In the genomic region with DNA sequence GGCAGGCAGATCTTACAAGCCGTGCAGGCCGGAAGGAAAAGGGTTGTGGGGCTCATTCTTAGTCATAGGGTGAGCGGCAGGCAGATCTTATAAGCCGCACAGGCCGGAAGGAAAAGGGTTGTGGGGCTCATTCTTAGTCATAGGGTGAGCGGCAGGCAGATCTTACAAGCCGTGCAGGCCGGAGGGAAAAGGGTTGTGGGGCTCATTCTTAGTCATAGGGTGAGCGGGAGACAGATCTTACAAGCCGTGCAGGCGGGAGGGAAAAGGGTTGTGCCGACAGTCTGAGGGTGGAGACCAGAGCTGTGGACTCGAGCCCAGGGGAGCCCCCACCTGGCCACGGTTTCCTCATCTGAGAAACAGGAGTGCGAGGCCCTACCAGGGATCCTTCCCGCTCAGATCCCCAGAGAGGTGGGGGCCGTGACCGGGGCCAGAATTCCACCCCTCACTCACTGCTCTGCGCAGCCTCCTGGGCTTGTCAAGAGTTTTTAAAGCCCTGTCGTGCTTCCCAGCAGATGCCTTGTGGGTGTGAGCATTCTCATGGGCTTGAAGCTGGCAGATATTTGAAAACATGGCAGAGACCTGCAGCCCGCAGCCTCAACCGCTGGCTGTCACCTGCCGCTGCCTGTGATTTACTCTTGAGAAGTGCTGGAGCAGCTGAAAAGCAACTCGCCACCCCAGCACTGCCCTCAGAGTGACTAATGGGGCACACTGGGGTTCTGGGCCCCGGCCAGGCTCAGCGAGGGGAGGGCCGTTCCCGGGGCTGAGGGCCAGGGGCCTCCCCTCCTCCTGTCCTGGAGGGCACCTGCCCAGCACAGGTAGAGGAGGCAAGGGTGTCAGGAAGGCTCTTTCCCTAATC, we compare ENCODE assay signal across 1 cellular context.
TF ChIP-seq lines count a peak whose summit lies in the region.

No MANE protein-coding gene starts in this region.

TF ChIP-seq in HCT116, 20 proteins besides CTCF, POLR2A, EP300 and RAD21 (continued from another document):
- TF ChIP-seq, protein P1, sequence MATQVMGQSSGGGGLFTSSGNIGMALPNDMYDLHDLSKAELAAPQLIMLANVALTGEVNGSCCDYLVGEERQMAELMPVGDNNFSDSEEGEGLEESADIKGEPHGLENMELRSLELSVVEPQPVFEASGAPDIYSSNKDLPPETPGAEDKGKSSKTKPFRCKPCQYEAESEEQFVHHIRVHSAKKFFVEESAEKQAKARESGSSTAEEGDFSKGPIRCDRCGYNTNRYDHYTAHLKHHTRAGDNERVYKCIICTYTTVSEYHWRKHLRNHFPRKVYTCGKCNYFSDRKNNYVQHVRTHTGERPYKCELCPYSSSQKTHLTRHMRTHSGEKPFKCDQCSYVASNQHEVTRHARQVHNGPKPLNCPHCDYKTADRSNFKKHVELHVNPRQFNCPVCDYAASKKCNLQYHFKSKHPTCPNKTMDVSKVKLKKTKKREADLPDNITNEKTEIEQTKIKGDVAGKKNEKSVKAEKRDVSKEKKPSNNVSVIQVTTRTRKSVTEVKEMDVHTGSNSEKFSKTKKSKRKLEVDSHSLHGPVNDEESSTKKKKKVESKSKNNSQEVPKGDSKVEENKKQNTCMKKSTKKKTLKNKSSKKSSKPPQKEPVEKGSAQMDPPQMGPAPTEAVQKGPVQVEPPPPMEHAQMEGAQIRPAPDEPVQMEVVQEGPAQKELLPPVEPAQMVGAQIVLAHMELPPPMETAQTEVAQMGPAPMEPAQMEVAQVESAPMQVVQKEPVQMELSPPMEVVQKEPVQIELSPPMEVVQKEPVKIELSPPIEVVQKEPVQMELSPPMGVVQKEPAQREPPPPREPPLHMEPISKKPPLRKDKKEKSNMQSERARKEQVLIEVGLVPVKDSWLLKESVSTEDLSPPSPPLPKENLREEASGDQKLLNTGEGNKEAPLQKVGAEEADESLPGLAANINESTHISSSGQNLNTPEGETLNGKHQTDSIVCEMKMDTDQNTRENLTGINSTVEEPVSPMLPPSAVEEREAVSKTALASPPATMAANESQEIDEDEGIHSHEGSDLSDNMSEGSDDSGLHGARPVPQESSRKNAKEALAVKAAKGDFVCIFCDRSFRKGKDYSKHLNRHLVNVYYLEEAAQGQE (IDR thresholded peaks at IDR 0.05; ENCODE audit: low read depth), result no peak
- TF ChIP-seq SRF (IDR thresholded peaks at IDR 0.05; ENCODE audit: low read depth) (no peak), ZNF274 (IDR thresholded peaks at IDR 0.05; ENCODE audit: low read depth, low read length) (no peak), JUND (IDR thresholded peaks at IDR 0.05) (no peak), FOSL1 (IDR thresholded peaks at IDR 0.05; ENCODE audit: low read depth) (no peak)
- TF ChIP-seq, protein P2, sequence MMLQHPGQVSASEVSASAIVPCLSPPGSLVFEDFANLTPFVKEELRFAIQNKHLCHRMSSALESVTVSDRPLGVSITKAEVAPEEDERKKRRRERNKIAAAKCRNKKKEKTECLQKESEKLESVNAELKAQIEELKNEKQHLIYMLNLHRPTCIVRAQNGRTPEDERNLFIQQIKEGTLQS (IDR thresholded peaks at IDR 0.05), result no peak
- TF ChIP-seq, protein P3, sequence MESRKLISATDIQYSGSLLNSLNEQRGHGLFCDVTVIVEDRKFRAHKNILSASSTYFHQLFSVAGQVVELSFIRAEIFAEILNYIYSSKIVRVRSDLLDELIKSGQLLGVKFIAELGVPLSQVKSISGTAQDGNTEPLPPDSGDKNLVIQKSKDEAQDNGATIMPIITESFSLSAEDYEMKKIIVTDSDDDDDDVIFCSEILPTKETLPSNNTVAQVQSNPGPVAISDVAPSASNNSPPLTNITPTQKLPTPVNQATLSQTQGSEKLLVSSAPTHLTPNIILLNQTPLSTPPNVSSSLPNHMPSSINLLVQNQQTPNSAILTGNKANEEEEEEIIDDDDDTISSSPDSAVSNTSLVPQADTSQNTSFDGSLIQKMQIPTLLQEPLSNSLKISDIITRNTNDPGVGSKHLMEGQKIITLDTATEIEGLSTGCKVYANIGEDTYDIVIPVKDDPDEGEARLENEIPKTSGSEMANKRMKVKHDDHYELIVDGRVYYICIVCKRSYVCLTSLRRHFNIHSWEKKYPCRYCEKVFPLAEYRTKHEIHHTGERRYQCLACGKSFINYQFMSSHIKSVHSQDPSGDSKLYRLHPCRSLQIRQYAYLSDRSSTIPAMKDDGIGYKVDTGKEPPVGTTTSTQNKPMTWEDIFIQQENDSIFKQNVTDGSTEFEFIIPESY (IDR thresholded peaks at IDR 0.05; ENCODE audit: extremely low read depth, insufficient replicate concordance, low read length), result no peak
